1 cellular context compared by ENCODE assay signal in genomic region chr2:73986085-73986680, GRCh38.
A peak's percentile ranks its signal among the peaks of the same experiment; 100 is the strongest.
TF ChIP-seq lines count a peak whose summit lies in the region.

No MANE protein-coding gene starts in this region.

TF ChIP-seq in HepG2, 621 proteins besides CTCF, POLR2A, EP300 and RAD21 (continued from another document):
- TF ChIP-seq, protein P1, sequence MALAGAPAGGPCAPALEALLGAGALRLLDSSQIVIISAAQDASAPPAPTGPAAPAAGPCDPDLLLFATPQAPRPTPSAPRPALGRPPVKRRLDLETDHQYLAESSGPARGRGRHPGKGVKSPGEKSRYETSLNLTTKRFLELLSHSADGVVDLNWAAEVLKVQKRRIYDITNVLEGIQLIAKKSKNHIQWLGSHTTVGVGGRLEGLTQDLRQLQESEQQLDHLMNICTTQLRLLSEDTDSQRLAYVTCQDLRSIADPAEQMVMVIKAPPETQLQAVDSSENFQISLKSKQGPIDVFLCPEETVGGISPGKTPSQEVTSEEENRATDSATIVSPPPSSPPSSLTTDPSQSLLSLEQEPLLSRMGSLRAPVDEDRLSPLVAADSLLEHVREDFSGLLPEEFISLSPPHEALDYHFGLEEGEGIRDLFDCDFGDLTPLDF (CRISPR knock-in tag; IDR thresholded peaks at IDR 0.05): no peak
- no peak for TF ChIP-seq GTF3A (CRISPR knock-in tag; conservative IDR thresholded peaks at IDR 0.05)
- TF ChIP-seq ZNF792 (CRISPR knock-in tag; IDR thresholded peaks at IDR 0.05): no peak
- TF ChIP-seq, protein P2, sequence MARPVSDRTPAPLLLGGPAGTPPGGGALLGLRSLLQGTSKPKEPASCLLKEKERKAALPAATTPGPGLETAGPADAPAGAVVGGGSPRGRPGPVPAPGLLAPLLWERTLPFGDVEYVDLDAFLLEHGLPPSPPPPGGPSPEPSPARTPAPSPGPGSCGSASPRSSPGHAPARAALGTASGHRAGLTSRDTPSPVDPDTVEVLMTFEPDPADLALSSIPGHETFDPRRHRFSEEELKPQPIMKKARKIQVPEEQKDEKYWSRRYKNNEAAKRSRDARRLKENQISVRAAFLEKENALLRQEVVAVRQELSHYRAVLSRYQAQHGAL (CRISPR knock-in tag; IDR thresholded peaks at IDR 0.05; ENCODE audit: not compliant biosample characterization): no peak
- TF ChIP-seq ZIK1 (CRISPR knock-in tag; IDR thresholded peaks at IDR 0.05; ENCODE audit: borderline replicate concordance, low read depth): no peak
- TF ChIP-seq, protein P3, sequence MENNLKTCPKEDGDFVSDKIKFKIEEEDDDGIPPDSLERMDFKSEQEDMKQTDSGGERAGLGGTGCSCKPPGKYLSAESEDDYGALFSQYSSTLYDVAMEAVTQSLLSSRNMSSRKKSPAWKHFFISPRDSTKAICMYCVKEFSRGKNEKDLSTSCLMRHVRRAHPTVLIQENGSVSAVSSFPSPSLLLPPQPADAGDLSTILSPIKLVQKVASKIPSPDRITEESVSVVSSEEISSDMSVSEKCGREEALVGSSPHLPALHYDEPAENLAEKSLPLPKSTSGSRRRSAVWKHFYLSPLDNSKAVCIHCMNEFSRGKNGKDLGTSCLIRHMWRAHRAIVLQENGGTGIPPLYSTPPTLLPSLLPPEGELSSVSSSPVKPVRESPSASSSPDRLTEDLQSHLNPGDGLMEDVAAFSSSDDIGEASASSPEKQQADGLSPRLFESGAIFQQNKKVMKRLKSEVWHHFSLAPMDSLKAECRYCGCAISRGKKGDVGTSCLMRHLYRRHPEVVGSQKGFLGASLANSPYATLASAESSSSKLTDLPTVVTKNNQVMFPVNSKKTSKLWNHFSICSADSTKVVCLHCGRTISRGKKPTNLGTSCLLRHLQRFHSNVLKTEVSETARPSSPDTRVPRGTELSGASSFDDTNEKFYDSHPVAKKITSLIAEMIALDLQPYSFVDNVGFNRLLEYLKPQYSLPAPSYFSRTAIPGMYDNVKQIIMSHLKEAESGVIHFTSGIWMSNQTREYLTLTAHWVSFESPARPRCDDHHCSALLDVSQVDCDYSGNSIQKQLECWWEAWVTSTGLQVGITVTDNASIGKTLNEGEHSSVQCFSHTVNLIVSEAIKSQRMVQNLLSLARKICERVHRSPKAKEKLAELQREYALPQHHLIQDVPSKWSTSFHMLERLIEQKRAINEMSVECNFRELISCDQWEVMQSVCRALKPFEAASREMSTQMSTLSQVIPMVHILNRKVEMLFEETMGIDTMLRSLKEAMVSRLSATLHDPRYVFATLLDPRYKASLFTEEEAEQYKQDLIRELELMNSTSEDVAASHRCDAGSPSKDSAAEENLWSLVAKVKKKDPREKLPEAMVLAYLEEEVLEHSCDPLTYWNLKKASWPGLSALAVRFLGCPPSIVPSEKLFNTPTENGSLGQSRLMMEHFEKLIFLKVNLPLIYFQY (CRISPR knock-in tag; IDR thresholded peaks at IDR 0.05; ENCODE audit: borderline replicate concordance): no peak
- TF ChIP-seq, protein P4, sequence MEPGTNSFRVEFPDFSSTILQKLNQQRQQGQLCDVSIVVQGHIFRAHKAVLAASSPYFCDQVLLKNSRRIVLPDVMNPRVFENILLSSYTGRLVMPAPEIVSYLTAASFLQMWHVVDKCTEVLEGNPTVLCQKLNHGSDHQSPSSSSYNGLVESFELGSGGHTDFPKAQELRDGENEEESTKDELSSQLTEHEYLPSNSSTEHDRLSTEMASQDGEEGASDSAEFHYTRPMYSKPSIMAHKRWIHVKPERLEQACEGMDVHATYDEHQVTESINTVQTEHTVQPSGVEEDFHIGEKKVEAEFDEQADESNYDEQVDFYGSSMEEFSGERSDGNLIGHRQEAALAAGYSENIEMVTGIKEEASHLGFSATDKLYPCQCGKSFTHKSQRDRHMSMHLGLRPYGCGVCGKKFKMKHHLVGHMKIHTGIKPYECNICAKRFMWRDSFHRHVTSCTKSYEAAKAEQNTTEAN (CRISPR knock-in tag; conservative IDR thresholded peaks at IDR 0.05): no peak
- TF ChIP-seq TFDP2 (CRISPR knock-in tag; IDR thresholded peaks at IDR 0.05): no peak
- no peak for TF ChIP-seq MXD4 (CRISPR knock-in tag; IDR thresholded peaks at IDR 0.05)
- TF ChIP-seq PPARG (CRISPR knock-in tag; conservative IDR thresholded peaks at IDR 0.05): no peak
- no peak for TF ChIP-seq ATF7 (IDR thresholded peaks at IDR 0.05)
- TF ChIP-seq ATF7 (CRISPR knock-in tag; IDR thresholded peaks at IDR 0.05): peak; percentile 57; the same call in 1 of the 2 replicates
- no peak for TF ChIP-seq SIX4 (CRISPR knock-in tag; IDR thresholded peaks at IDR 0.05)
